In the genomic region with DNA sequence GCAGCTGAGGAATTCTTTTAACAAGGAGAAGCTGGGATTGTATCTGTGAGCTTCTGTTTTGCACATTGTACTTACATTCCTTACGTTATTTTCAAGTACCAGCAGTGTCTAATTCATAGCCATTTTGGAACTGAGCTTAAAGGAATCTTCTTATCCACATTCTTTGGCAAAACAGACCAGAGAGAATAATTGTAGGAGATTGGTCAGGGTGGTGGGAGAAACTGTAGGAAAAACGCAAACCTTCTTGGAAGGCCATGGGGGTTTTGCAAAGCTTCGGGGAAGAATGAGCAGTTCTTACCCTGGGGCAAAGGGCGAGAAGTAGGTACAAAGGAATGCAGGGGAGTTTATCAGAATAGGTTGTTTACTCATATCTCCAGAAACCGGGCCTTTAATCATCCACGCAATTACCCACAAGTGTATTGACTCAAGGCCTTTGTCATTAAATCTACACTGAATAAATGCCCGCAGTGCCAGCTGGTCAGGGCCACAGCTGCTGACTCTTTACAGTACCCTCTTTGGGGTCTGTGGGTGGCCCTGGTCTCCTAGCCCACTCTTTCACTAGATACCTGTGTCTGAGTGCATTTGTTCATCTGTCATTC, we compare ENCODE assay signal across 22 cellular contexts. TPM values are rescaled to one million over a fixed set of nuclear protein-coding genes. Genes with fewer than 3 reads are reported as not detected.
"Had no signal": no experiment of that assay in that cellular context is flagged by ENCODE, and none has a peak within 500 bp of the region (broad histone marks: within the 10 kb centered on the region; RNA-seq: fewer than 3 reads in every experiment).

No MANE protein-coding gene starts in this region.

- H3K4me3 Mint-ChIP-seq: activated naive CD4-positive, alpha-beta T cell treated with anti-CD3 and anti-CD28 coated beads, Interleukin-2, amount 50 U/mL, for 24 hours; natural killer cell treated with Interleukin-12 subunit alpha and Interleukin-12 subunit beta and Interleukin-15 and Interleukin-18, amount 100 ng/mL, for 72 hours; stimulated activated naive B cell treated with anti-CD40 and anti-IgM and Interleukin-4, amounts not matched to agents 10 μg/mL and 1 μg/mL and 100 μg/mL, for 72 hours had no signal

- H3K27ac ChIP-seq: cardiac muscle cell, esophagus squamous epithelium, foreskin keratinocyte had no signal

- H3K9me3 Mint-ChIP-seq: activated naive CD4-positive, alpha-beta T cell treated with anti-CD3 and anti-CD28 coated beads, Interleukin-2, amount 50 U/mL, for 24 hours; natural killer cell treated with Interleukin-12 subunit alpha and Interleukin-12 subunit beta and Interleukin-15 and Interleukin-18, amount 100 ng/mL, for 72 hours; stimulated activated naive B cell treated with anti-CD40 and anti-IgM and Interleukin-4, amounts not matched to agents 10 μg/mL and 1 μg/mL and 100 μg/mL, for 72 hours had no signal

- DNase-seq: activated CD4-positive, alpha-beta T cell treated with anti-CD3 and anti-CD28 coated beads, Interleukin-2, amount 50 U/mL, for 1 hour; activated CD8-positive, alpha-beta memory T cell treated with anti-CD3 and anti-CD28 coated beads for 24 hours; activated CD8-positive, alpha-beta memory T cell treated with anti-CD3 and anti-CD28 coated beads, Interleukin-2, amount 50 U/mL, for 48 hours; activated effector memory CD4-positive, alpha-beta T cell treated with anti-CD3 and anti-CD28 coated beads, Interleukin-2, amount 50 U/mL, for 16 hours; activated T-cell treated with anti-CD3 and anti-CD28 coated beads, Interleukin-2, amount 50 U/mL, for 48 hours; dermis blood vessel endothelial cell; effector memory CD4-positive, alpha-beta T cell; esophagus squamous epithelium; foreskin keratinocyte; glutamatergic neuron; hippocampal formation; left cardiac atrium; occipital lobe; posterior cingulate gyrus; stimulated activated naive B cell treated with anti-CD40 and anti-IgM and Interleukin-4, amounts not matched to agents 10 μg/mL and 1 μg/mL and 100 μg/mL, for 72 hours had no signal

- H3K27me3 Mint-ChIP-seq: activated naive CD4-positive, alpha-beta T cell treated with anti-CD3 and anti-CD28 coated beads, Interleukin-2, amount 50 U/mL, for 24 hours; natural killer cell treated with Interleukin-12 subunit alpha and Interleukin-12 subunit beta and Interleukin-15 and Interleukin-18, amount 100 ng/mL, for 72 hours had no signal

- H3K4me3 ChIP-seq: cardiac muscle cell, esophagus squamous epithelium had no signal

- H3K4me1 ChIP-seq: esophagus squamous epithelium had no signal

- ATAC-seq: activated CD4-positive, CD25-positive, alpha-beta regulatory T cell treated with anti-CD3 and anti-CD28 coated beads, Interleukin-2, amount 50 U/mL, for 24 hours; foreskin keratinocyte; natural killer cell treated with Interleukin-12 subunit alpha and Interleukin-12 subunit beta and Interleukin-15 and Interleukin-18, amount 100 ng/mL, for 72 hours; stimulated activated naive B cell treated with anti-CD40 and anti-IgM and Interleukin-4, amounts not matched to agents 10 μg/mL and 1 μg/mL and 100 μg/mL, for 72 hours had no signal

- H3K36me3 ChIP-seq: cardiac muscle cell, esophagus squamous epithelium had no signal

- FAIRE-seq: endothelial cell of umbilical vein, islet of Langerhans, urothelium cell line had no signal

- H3K27me3 ChIP-seq: cardiac muscle cell, esophagus squamous epithelium, foreskin keratinocyte had no signal

- H3K9me3 ChIP-seq: esophagus squamous epithelium had no signal

- H3K4me1 Mint-ChIP-seq: activated naive CD4-positive, alpha-beta T cell treated with anti-CD3 and anti-CD28 coated beads, Interleukin-2, amount 50 U/mL, for 24 hours; stimulated activated naive B cell treated with anti-CD40 and anti-IgM and Interleukin-4, amounts not matched to agents 10 μg/mL and 1 μg/mL and 100 μg/mL, for 72 hours had no signal

- H3K27ac Mint-ChIP-seq: activated naive CD4-positive, alpha-beta T cell treated with anti-CD3 and anti-CD28 coated beads, Interleukin-2, amount 50 U/mL, for 24 hours; natural killer cell treated with Interleukin-12 subunit alpha and Interleukin-12 subunit beta and Interleukin-15 and Interleukin-18, amount 100 ng/mL, for 72 hours; stimulated activated naive B cell treated with anti-CD40 and anti-IgM and Interleukin-4, amounts not matched to agents 10 μg/mL and 1 μg/mL and 100 μg/mL, for 72 hours had no signal

- H3K36me3 Mint-ChIP-seq: activated naive CD4-positive, alpha-beta T cell treated with anti-CD3 and anti-CD28 coated beads, Interleukin-2, amount 50 U/mL, for 24 hours; natural killer cell treated with Interleukin-12 subunit alpha and Interleukin-12 subunit beta and Interleukin-15 and Interleukin-18, amount 100 ng/mL, for 72 hours; stimulated activated naive B cell treated with anti-CD40 and anti-IgM and Interleukin-4, amounts not matched to agents 10 μg/mL and 1 μg/mL and 100 μg/mL, for 72 hours had no signal

RNA-seq across cellular contexts. Expression of gene SPTLC3, which starts 39.6 kb away (rescaled TPM):
- total RNA-seq: natural killer cell treated with Interleukin-12 subunit alpha and Interleukin-12 subunit beta and Interleukin-15 and Interleukin-18, amount 100 ng/mL, for 72 hours had no signal
